ENCODE assay signal across 19 cellular contexts in genomic region chr5:61575581-61575980, GRCh38.
"Had no signal": no experiment of that assay in that cellular context is flagged by ENCODE, and none has a peak within 500 bp of the region (broad histone marks: within the 10 kb centered on the region; RNA-seq: fewer than 3 reads in every experiment).

No MANE protein-coding gene starts in this region.

- H3K27me3 ChIP-seq: adrenal gland, cardiac muscle cell, tibial nerve, vagina had no signal

- H3K36me3 Mint-ChIP-seq: natural killer cell had no signal

- H3K4me1 ChIP-seq: adrenal gland, tibial nerve, vagina had no signal

- H3K36me3 ChIP-seq: adrenal gland, cardiac muscle cell, tibial nerve, vagina had no signal

- H3K9me3 ChIP-seq: adrenal gland, tibial nerve, vagina had no signal

- H3K27me3 Mint-ChIP-seq: activated CD4-positive, alpha-beta T cell treated with anti-CD3 and anti-CD28 coated beads, Interleukin-2, amount 10 ng/mL, durations not matched to agents 7 days and 5 days had no signal

- ATAC-seq: effector memory CD8-positive, alpha-beta T cell; natural killer cell had no signal

- H3K9me3 Mint-ChIP-seq: activated CD4-positive, alpha-beta T cell treated with anti-CD3 and anti-CD28 coated beads, Interleukin-2, amount 10 ng/mL, durations not matched to agents 7 days and 5 days; effector memory CD8-positive, alpha-beta T cell; natural killer cell had no signal

- H3K4me3 ChIP-seq: adrenal gland, cardiac muscle cell, tibial nerve, vagina had no signal

- DNase-seq: activated CD4-positive, alpha-beta T cell treated with anti-CD3 and anti-CD28 coated beads, Interleukin-2, amount 10 ng/mL, durations not matched to agents 7 days and 5 days; activated CD4-positive, CD25-positive, alpha-beta regulatory T cell; activated CD8-positive, alpha-beta memory T cell treated with anti-CD3 and anti-CD28 coated beads, Interleukin-2, amount 50 U/mL, for 4 hours; activated effector memory CD4-positive, alpha-beta T cell treated with anti-CD3 and anti-CD28 coated beads, Interleukin-2, amount 50 U/mL, for 16 hours; activated naive CD4-positive, alpha-beta T cell treated with anti-CD3 and anti-CD28 coated beads, Interleukin-2, amount 50 U/mL, for 16 hours; activated T-cell treated with anti-CD3 and anti-CD28 coated beads, Interleukin-2, amount 50 U/mL, for 48 hours; effector memory CD8-positive, alpha-beta T cell; natural killer cell; occipital lobe; retina; stimulated activated CD4-positive, alpha-beta T cell treated with anti-CD3 and anti-CD28 coated beads, Interleukin-12 subunit alpha, Interleukin-12 subunit beta, amount 100 ng/mL, for 4 hours; stimulated activated CD4-positive, alpha-beta T cell treated with anti-CD3 and anti-CD28 coated beads, Interleukin-1b, Interleukin-23, amount 100 ng/mL, for 48 hours; stimulated activated CD8-positive, alpha-beta memory T cell treated with anti-CD3 and anti-CD28 coated beads, Interleukin-4, amount 100 ng/mL, for 48 hours; stimulated activated naive CD4-positive, alpha-beta T cell; T1000 had no signal

- H3K27ac ChIP-seq: cardiac muscle cell, tibial nerve, vagina had no signal

- H3K4me3 Mint-ChIP-seq: activated CD4-positive, alpha-beta T cell treated with anti-CD3 and anti-CD28 coated beads, Interleukin-2, amount 10 ng/mL, durations not matched to agents 7 days and 5 days; effector memory CD8-positive, alpha-beta T cell; natural killer cell had no signal

- H3K4me1 Mint-ChIP-seq: activated CD4-positive, alpha-beta T cell treated with anti-CD3 and anti-CD28 coated beads, Interleukin-2, amount 10 ng/mL, durations not matched to agents 7 days and 5 days; natural killer cell had no signal

- H3K27ac Mint-ChIP-seq: activated CD4-positive, alpha-beta T cell treated with anti-CD3 and anti-CD28 coated beads, Interleukin-2, amount 10 ng/mL, durations not matched to agents 7 days and 5 days; effector memory CD8-positive, alpha-beta T cell; natural killer cell had no signal
